In genomic region chr5:157568717-157569116, GRCh38 we compare ENCODE assay signal across 1 cellular context.
TF ChIP-seq lines count a peak whose summit lies in the region.

No MANE protein-coding gene starts in this region.

TF ChIP-seq in endothelial cell of umbilical vein, 7 proteins besides CTCF, POLR2A, EP300 and RAD21:
- TF ChIP-seq GATA2 (IDR thresholded peaks at IDR 0.05; ENCODE audit: insufficient read depth, insufficient read length, low read depth, low read length) (no peak), JUN (IDR thresholded peaks at IDR 0.05; ENCODE audit: borderline replicate concordance, insufficient read depth, insufficient read length, low read depth) (no peak), POLR2AphosphoS5 (IDR thresholded peaks at IDR 0.05; ENCODE audit: insufficient read depth, low read depth, low read length) (no peak), MYC (IDR thresholded peaks at IDR 0.05; ENCODE audit: low read depth, low read length) (no peak), FOS (IDR thresholded peaks at IDR 0.05; ENCODE audit: borderline replicate concordance, insufficient read depth, low read length) (no peak), EZH2 (IDR thresholded peaks at IDR 0.05; ENCODE audit: borderline replicate concordance, low read depth, low read length, severe bottlenecking) (no peak)
- TF ChIP-seq, protein P1, sequence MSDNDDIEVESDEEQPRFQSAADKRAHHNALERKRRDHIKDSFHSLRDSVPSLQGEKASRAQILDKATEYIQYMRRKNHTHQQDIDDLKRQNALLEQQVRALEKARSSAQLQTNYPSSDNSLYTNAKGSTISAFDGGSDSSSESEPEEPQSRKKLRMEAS (IDR thresholded peaks at IDR 0.05; ENCODE audit: insufficient read depth, insufficient read length), result no peak
